Comparison of ENCODE assay signal across 22 cellular contexts in genomic region chr9:8208465-8208864, GRCh38.
A peak's percentile ranks its signal among the peaks of the same experiment; 100 is the strongest.
DNase-seq lines count a peak whose midpoint lies in the region; ATAC-seq and TF ChIP-seq lines count a peak whose summit lies in the region.
"Had no signal": no experiment of that assay in that cellular context is flagged by ENCODE, and none has a peak within 500 bp of the region (broad histone marks: within the 10 kb centered on the region; RNA-seq: fewer than 3 reads in every experiment).

No MANE protein-coding gene starts in this region.

- H3K4ac ChIP-seq in IMR-90 (ENCODE audit: low read depth, low read length) (no peak overlapping the region), mesenchymal stem cell (ENCODE audit: low read depth in 1 of 2, low read length in 2 of 2) (no peak overlapping the region)

- no peak overlapping the region for H4K5ac ChIP-seq in IMR-90 (ENCODE audit: low read depth, low read length)

- TF ChIP-seq RAD21 in IMR-90 (IDR thresholded peaks at IDR 0.05; ENCODE audit: low read length), result no peak

- CTCF ChIA-PET in IMR-90 (lab: Yijun Ruan, JAX), result no interaction called here

- no peak overlapping the region for H4K8ac ChIP-seq in IMR-90 (ENCODE audit: low read depth in 2 of 2, low read length in 2 of 2)
- H4K8ac ChIP-seq in mesenchymal stem cell (ENCODE audit: low read length), result no peak overlapping the region

- no peak overlapping the region for H3K56ac ChIP-seq in IMR-90 (ENCODE audit: extremely low read depth, insufficient read depth, low read length)

- H3K4me2 ChIP-seq in IMR-90 (ENCODE audit: low read depth, low read length), result no peak overlapping the region
- no peak overlapping the region for H3K4me2 ChIP-seq in mesenchymal stem cell (ENCODE audit: low read length, poor library complexity, severe bottlenecking)
- H3K4me2 ChIP-seq: BLaER1 had no signal

- H2BK5ac ChIP-seq in IMR-90 (ENCODE audit: low read depth, low read length, poor library complexity, severe bottlenecking) (no peak overlapping the region), mesenchymal stem cell (ENCODE audit: low read depth, low read length, poor library complexity, severe bottlenecking) (no peak overlapping the region)

- H2AFZ ChIP-seq in IMR-90 (replicated peaks; ENCODE audit: low read length, poor library complexity) (no peak overlapping the region), mesenchymal stem cell (ENCODE audit: low read depth, low read length) (no peak overlapping the region)
- H2AFZ ChIP-seq: GM23248 had no signal

- H2BK20ac ChIP-seq in IMR-90 (ENCODE audit: low read depth, low read length), result no peak overlapping the region

- H3K79me1 ChIP-seq in IMR-90 (ENCODE audit: low read depth in 1 of 2, low read length in 2 of 2) (no peaks in the 10 kb centered on the region), mesenchymal stem cell (replicated peaks; ENCODE audit: low read length, poor library complexity, severe bottlenecking) (no peaks in the 10 kb centered on the region)

- H2BK120ac ChIP-seq in IMR-90 (ENCODE audit: low read depth, low read length) (no peak overlapping the region), mesenchymal stem cell (ENCODE audit: low read depth, low read length) (no peak overlapping the region)

- no peaks in the 10 kb centered on the region for H3K9me1 ChIP-seq in IMR-90 (ENCODE audit: insufficient read depth, low read length)

- H2BK15ac ChIP-seq in IMR-90 (ENCODE audit: low read depth, low read length) (no peak overlapping the region), mesenchymal stem cell (ENCODE audit: low read depth, poor library complexity, severe bottlenecking) (no peak overlapping the region)

- H4K91ac ChIP-seq in IMR-90 (ENCODE audit: insufficient read depth, low read depth, low read length), result no peak overlapping the region
- no peak overlapping the region for H4K91ac ChIP-seq in mesenchymal stem cell (ENCODE audit: low read length)

- no CpG with 5 or more reads among the region's 2 CpGs for WGBS in IMR-90 (ENCODE audit: extremely low coverage in 2 of 2, insufficient read length in 1 of 2), 2 experiments
- WGBS in mesenchymal stem cell, result 39% methylated on average over 1 of the region's 2 CpGs
- 95 to 98% methylated on average over 2 of the region's 2 CpGs for WGBS in aorta, 2 donors

- no TSS peak for BruUV-seq in IMR-90 (replicated peaks; lab: Mats Ljungman, UMichigan)

- H2BK12ac ChIP-seq in mesenchymal stem cell (ENCODE audit: low read length in 2 of 2), result no peak overlapping the region

- ATAC-seq in IMR-90 (ENCODE audit: low read depth), result no peak
- ATAC-seq in aorta (ENCODE audit: low FRiP score), result peak; percentile 52
- ATAC-seq: HepG2 had no signal

- POLR2A ChIA-PET in IMR-90 (lab: Charles Lee; ENCODE audit: unreplicated experiment), result no interaction called here

- TF ChIP-seq POLR2A in IMR-90 (IDR thresholded peaks at IDR 0.05; ENCODE audit: low read depth, low read length) (no peak), Peyer's patch (IDR thresholded peaks at IDR 0.05) (no peak)

- H3K4me1 ChIP-seq in IMR-90 (ENCODE audit: control insufficient read depth, insufficient read depth, low read length) (no peaks in the 10 kb centered on the region), mesenchymal stem cell (ENCODE audit: control insufficient read depth, insufficient read depth, low read depth, low read length) (no peaks in the 10 kb centered on the region), aorta (ENCODE audit: control insufficient read depth in 1 of 2, insufficient read depth in 2 of 2, low read length in 2 of 2) (peaks cover 0 to 5% of the 10 kb centered on the region in 2 donors), Peyer's patch (no peaks in the 10 kb centered on the region)
- H3K4me1 ChIP-seq: HAP-1 had no signal

- H3K23ac ChIP-seq in IMR-90 (ENCODE audit: low read depth, low read length), result no peak overlapping the region
- no peak overlapping the region for H3K23ac ChIP-seq in mesenchymal stem cell (ENCODE audit: low read length in 2 of 2)

- no peak overlapping the region for H3K9ac ChIP-seq in IMR-90 (ENCODE audit: low read depth, low read length)
- no peak overlapping the region for H3K9ac ChIP-seq in mesenchymal stem cell (ENCODE audit: low read length)
- H3K9ac ChIP-seq: BLaER1, GM23248 had no signal

- H3K27me3 ChIP-seq in IMR-90 (ENCODE audit: control insufficient read depth, insufficient read depth, low read length) (no peaks in the 10 kb centered on the region), mesenchymal stem cell (ENCODE audit: control insufficient read depth in 1 of 2, insufficient read depth in 1 of 2, low read length in 2 of 2) (no peaks in the 10 kb centered on the region), aorta (ENCODE audit: control insufficient read depth in 1 of 2, insufficient read depth in 2 of 2, low read length in 1 of 2) (no peaks in the 10 kb centered on the region), Peyer's patch (no peaks in the 10 kb centered on the region)
- H3K27me3 ChIP-seq: BLaER1 had no signal

- in situ Hi-C loops in IMR-90 (cut with MboI; ENCODE audit: low sequenced_read_pairs), result no loop called here

- H3K36me3 ChIP-seq in IMR-90 (ENCODE audit: control insufficient read depth, insufficient read depth, low read length) (no peaks in the 10 kb centered on the region), mesenchymal stem cell (ENCODE audit: control insufficient read depth in 1 of 2, insufficient read depth in 2 of 2, low read depth in 1 of 2, low read length in 2 of 2) (no peaks in the 10 kb centered on the region), aorta (ENCODE audit: control insufficient read depth in 1 of 2, insufficient read depth in 2 of 2, low read length in 1 of 2) (no peaks in the 10 kb centered on the region), Peyer's patch (no peaks in the 10 kb centered on the region)
- H3K36me3 ChIP-seq: BLaER1, HAP-1 had no signal

- no peak overlapping the region for H3K4me3 ChIP-seq in IMR-90 (ENCODE audit: insufficient read depth, low read depth, low read length)
- H3K4me3 ChIP-seq in fibroblast of mammary gland (ENCODE audit: control insufficient read depth, low read depth, low read length), result no peak overlapping the region
- H3K4me3 ChIP-seq in mesenchymal stem cell (ENCODE audit: insufficient read depth in 1 of 2, low read depth in 1 of 2, low read length in 2 of 2), result no peak overlapping the region
- H3K4me3 ChIP-seq in aorta (ENCODE audit: low read length in 2 of 2), result no peak overlapping the region
- H3K4me3 ChIP-seq in Peyer's patch, result no peak overlapping the region
- H3K4me3 ChIP-seq: BLaER1, GM23248, HAP-1 had no signal

- no peak for TF ChIP-seq CTCF in IMR-90 (conservative IDR thresholded peaks at IDR 0.05; ENCODE audit: low read depth, low read length)
- no peak for TF ChIP-seq CTCF in fibroblast of mammary gland (conservative IDR thresholded peaks at IDR 0.05; ENCODE audit: control insufficient read depth, insufficient read depth, low read depth, low read length)
- TF ChIP-seq CTCF in Peyer's patch (IDR thresholded peaks at IDR 0.05), result no peak

- dilution Hi-C loops in IMR-90 (cut with HindIII; ENCODE audit: low sequenced_read_pairs, unreplicated experiment), result no loop called here

- no peaks in the 10 kb centered on the region for H4K20me1 ChIP-seq in IMR-90 (ENCODE audit: insufficient read depth, low read length)
- H4K20me1 ChIP-seq: BLaER1 had no signal

- H3K27ac ChIP-seq in IMR-90 (ENCODE audit: insufficient read depth, low read length) (no peak overlapping the region), mesenchymal stem cell (ENCODE audit: low read length, poor library complexity, severe bottlenecking) (no peak overlapping the region), aorta (ENCODE audit: low read depth in 1 of 2, low read length in 2 of 2) (no peak overlapping the region), Peyer's patch (no peak overlapping the region)
- H3K27ac ChIP-seq: BLaER1, GM23248 had no signal

- H2AK9ac ChIP-seq in IMR-90 (replicated peaks; ENCODE audit: low read depth, low read length, poor library complexity), result no peak overlapping the region

- H3K18ac ChIP-seq in IMR-90 (ENCODE audit: low read depth, low read length) (no peak overlapping the region), mesenchymal stem cell (ENCODE audit: low read depth in 1 of 2, low read length in 2 of 2) (no peak overlapping the region)

- intact Hi-C loops in IMR-90 (cut with micrococcal nuclease), result no loop called here
- intact Hi-C loops in aorta (cut with DNase I), result no loop called here

- no peak overlapping the region for H3K14ac ChIP-seq in IMR-90 (replicated peaks; ENCODE audit: low read depth, low read length)
- no peak overlapping the region for H3K14ac ChIP-seq in mesenchymal stem cell (ENCODE audit: low read length in 2 of 2)

- H3K9me3 ChIP-seq in IMR-90 (ENCODE audit: control insufficient read depth, insufficient read depth, low read length), result peaks cover 4% of the 10 kb centered on the region; the same call in 1 of the 2 replicates
- H3K9me3 ChIP-seq in mesenchymal stem cell (ENCODE audit: control insufficient read depth, low read length), result no peaks in the 10 kb centered on the region
- no peaks in the 10 kb centered on the region for H3K9me3 ChIP-seq in aorta (ENCODE audit: control insufficient read depth, low read length)
- no peaks in the 10 kb centered on the region for H3K9me3 ChIP-seq in Peyer's patch
- H3K9me3 ChIP-seq: BLaER1, HAP-1 had no signal

- no peak for DNase-seq in IMR-90
- DNase-seq in fibroblast of mammary gland (ENCODE audit: low read depth), result peak; percentile 82
- peak; percentile 2 for DNase-seq in mesenchymal stem cell
- no peak for DNase-seq in aorta
- no peak for DNase-seq in Peyer's patch
- DNase-seq in NCI-H2227 (lab: John Stamatoyannopoulos, UW; ENCODE audit: unreplicated experiment), result no peak
- no peak for DNase-seq in HuH-7 (ENCODE audit: low spot score)
- DNase-seq: CD4-positive, alpha-beta T cell; COR-L47; DMS79; GM23248; KG1; MV-4-11; NCI-H1105 treated with DMSO at 0.1 percent for 48 hours; NCI-H2029 treated with DMSO at 0.1 percent for 48 hours; NCI-H345; NCI-H524; NCI-H774; Right ventricle myocardium superior had no signal

- H2AK5ac ChIP-seq in IMR-90 (ENCODE audit: low read depth, low read length) (no peak overlapping the region), mesenchymal stem cell (ENCODE audit: low read length, severe bottlenecking) (no peak overlapping the region)

TF ChIP-seq in IMR-90, 13 proteins besides CTCF, POLR2A, EP300 and RAD21:
- TF ChIP-seq CEBPB (IDR thresholded peaks at IDR 0.05; ENCODE audit: low read depth, low read length), result 0 out of 2 replicates have a peak, but pooled peaks have one; percentile 7
- no peak for TF ChIP-seq CHD1 (IDR thresholded peaks at IDR 0.05; ENCODE audit: low read depth, low read length)
- no peak for TF ChIP-seq USF2 (IDR thresholded peaks at IDR 0.05; ENCODE audit: low read depth, low read length)

Comparison
In these comparisons a context has a peak if more than half of its experiments do, and no peak if none do; other contexts are left out.
1. DNase-seq: peak in fibroblast of mammary gland (single experiment) and mesenchymal stem cell (single experiment); none in IMR-90 (single experiment), aorta (0 of 2), Peyer's patch (0 of 3), NCI-H2227 (single experiment) and HuH-7 (single experiment).